ENCODE assay signal across 8 cellular contexts in the genomic region with DNA sequence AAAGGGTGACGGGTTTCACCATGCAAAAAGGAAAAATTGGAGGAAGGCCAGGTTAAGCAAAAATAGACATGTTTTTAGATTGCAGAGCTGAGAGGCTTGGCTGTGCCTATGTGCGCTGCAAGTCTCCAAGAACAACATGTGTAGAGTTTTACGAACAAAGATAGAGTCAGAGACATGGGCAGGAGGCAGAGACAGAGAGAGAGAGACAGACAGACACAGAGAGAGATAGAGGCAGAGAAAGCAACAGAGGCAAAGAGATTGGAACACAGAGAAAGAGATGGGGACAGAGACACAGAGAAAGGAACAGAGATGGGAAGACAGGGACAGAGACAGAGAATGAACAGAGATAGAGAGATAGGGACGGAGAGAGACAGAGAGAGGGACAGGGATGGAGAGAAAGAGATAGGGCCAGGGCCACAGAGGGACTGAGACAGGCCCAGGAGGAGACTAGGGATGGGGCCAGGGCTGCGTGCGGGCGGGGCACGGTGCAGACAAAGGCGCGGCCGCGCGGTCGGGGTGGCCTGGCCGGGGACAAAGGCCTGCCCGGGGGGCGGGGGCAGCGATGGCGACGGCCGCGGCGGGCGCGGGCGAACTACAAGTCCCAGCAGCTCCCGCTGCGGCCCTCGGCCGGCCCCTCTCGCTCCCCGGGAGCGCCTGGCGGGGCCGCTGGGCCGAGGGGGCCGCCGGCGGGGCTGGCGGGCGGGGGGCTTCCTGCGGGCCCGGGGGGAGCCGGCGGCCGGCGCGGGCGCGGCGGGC. TPM values are rescaled to one million over a fixed set of nuclear protein-coding genes. Genes with fewer than 3 reads are reported as not detected.
DNase-seq lines count a peak whose midpoint lies in the region; ATAC-seq lines count a peak whose summit lies in the region.

A gene (plus strand): TSS at position 633 of the 756 bp plus-strand sequence. CDS start 3,140 bp downstream, outside the sequence.

- H3K27me3 Mint-ChIP-seq in activated CD4-positive, alpha-beta memory T cell treated with anti-CD3 and anti-CD28 coated beads for 36 hours = peaks cover 16% of the 10 kb centered on the region
- H3K27me3 Mint-ChIP-seq in memory B cell = peaks cover 12% of the 10 kb centered on the region
- no peaks in the 10 kb centered on the region for H3K27me3 Mint-ChIP-seq in stimulated activated naive CD8-positive, alpha-beta T cell treated with anti-CD3 and anti-CD28 coated beads, Interleukin-15, Interleukin-2, amounts not matched to agents 100 ng/mL and 50 ng/mL, for 24 hours

- no peak within 1 kb of the TSS for H3K27ac Mint-ChIP-seq in activated CD4-positive, alpha-beta memory T cell treated with anti-CD3 and anti-CD28 coated beads for 36 hours
- H3K27ac Mint-ChIP-seq in memory B cell = peak within 1 kb of the TSS; percentile 62
- H3K27ac Mint-ChIP-seq in stimulated activated naive CD8-positive, alpha-beta T cell treated with anti-CD3 and anti-CD28 coated beads, Interleukin-15, Interleukin-2, amounts not matched to agents 100 ng/mL and 50 ng/mL, for 24 hours = peak within 1 kb of the TSS; percentile 99

- no peaks in the 10 kb centered on the region for H3K9me3 Mint-ChIP-seq in activated CD4-positive, alpha-beta memory T cell treated with anti-CD3 and anti-CD28 coated beads for 36 hours
- no peaks in the 10 kb centered on the region for H3K9me3 Mint-ChIP-seq in memory B cell
- H3K9me3 Mint-ChIP-seq in stimulated activated naive CD8-positive, alpha-beta T cell treated with anti-CD3 and anti-CD28 coated beads, Interleukin-15, Interleukin-2, amounts not matched to agents 100 ng/mL and 50 ng/mL, for 24 hours = no peaks in the 10 kb centered on the region

- peaks cover 7% of the 10 kb centered on the region for H3K4me1 Mint-ChIP-seq in activated CD4-positive, alpha-beta memory T cell treated with anti-CD3 and anti-CD28 coated beads for 36 hours (ENCODE audit: low read depth)
- peaks cover 9% of the 10 kb centered on the region for H3K4me1 Mint-ChIP-seq in memory B cell
- H3K4me1 Mint-ChIP-seq in stimulated activated naive CD8-positive, alpha-beta T cell treated with anti-CD3 and anti-CD28 coated beads, Interleukin-15, Interleukin-2, amounts not matched to agents 100 ng/mL and 50 ng/mL, for 24 hours (ENCODE audit: low read depth) = peaks cover 16% of the 10 kb centered on the region

- intact Hi-C loops in activated CD4-positive, alpha-beta memory T cell treated with anti-CD3 and anti-CD28 coated beads for 36 hours (cut with micrococcal nuclease) = no loop called here

- POLR2A ChIA-PET in activated CD4-positive, alpha-beta memory T cell treated with anti-CD3 and anti-CD28 coated beads for 36 hours (lab: Charles Lee) = no interaction called here

- CTCF ChIA-PET in activated CD4-positive, alpha-beta memory T cell treated with anti-CD3 and anti-CD28 coated beads for 36 hours (lab: Charles Lee) = no interaction called here

- peak within 1 kb of the TSS; percentile 62 for H3K4me3 Mint-ChIP-seq in activated CD4-positive, alpha-beta memory T cell treated with anti-CD3 and anti-CD28 coated beads for 36 hours
- peak within 1 kb of the TSS; percentile 91 for H3K4me3 Mint-ChIP-seq in memory B cell
- peak within 1 kb of the TSS; percentile 90 for H3K4me3 Mint-ChIP-seq in stimulated activated naive CD8-positive, alpha-beta T cell treated with anti-CD3 and anti-CD28 coated beads, Interleukin-15, Interleukin-2, amounts not matched to agents 100 ng/mL and 50 ng/mL, for 24 hours

- no peaks in the 10 kb centered on the region for H3K36me3 Mint-ChIP-seq in activated CD4-positive, alpha-beta memory T cell treated with anti-CD3 and anti-CD28 coated beads for 36 hours
- peaks cover 5% of the 10 kb centered on the region for H3K36me3 Mint-ChIP-seq in memory B cell
- H3K36me3 Mint-ChIP-seq in stimulated activated naive CD8-positive, alpha-beta T cell treated with anti-CD3 and anti-CD28 coated beads, Interleukin-15, Interleukin-2, amounts not matched to agents 100 ng/mL and 50 ng/mL, for 24 hours (ENCODE audit: low read depth) = no peaks in the 10 kb centered on the region

- DNase-seq in SHP77 (lab: John Stamatoyannopoulos, UW) (peak; percentile 18 to 70), SHP77 treated with DMSO at 0.1 percent for 48 hours (lab: John Stamatoyannopoulos, UW) (no peak), NCI-H146 (lab: John Stamatoyannopoulos, UW) (peak; percentile 81), epidermal melanocyte (ENCODE audit: insufficient read length, low spot score) (peak; percentile 96), memory B cell (ENCODE audit: low spot score in 2 of 2) (no peak)
- DNase-seq in activated CD4-positive, alpha-beta memory T cell treated with anti-CD3 and anti-CD28 coated beads for 36 hours = peak; percentile 53
- no peak for DNase-seq in central memory CD4-positive, alpha-beta T cell

- peak; percentile 91 for ATAC-seq in memory B cell (ENCODE audit: low read depth)

RNA-seq across cellular contexts. Expression of the gene that starts here (rescaled TPM):
- 1 to 10 TPM; 4.6 to 6.0 TPM for total RNA-seq in activated CD4-positive, alpha-beta memory T cell treated with anti-CD3 and anti-CD28 coated beads for 36 hours

Comparison
In these comparisons a context has a peak if more than half of its experiments do, and no peak if none do; other contexts are left out.
1. DNase-seq: peak in SHP77 (2 of 2), NCI-H146 (single experiment), activated CD4-positive, alpha-beta memory T cell treated with anti-CD3 and anti-CD28 coated beads for 36 hours (single experiment) and epidermal melanocyte (single experiment); none in SHP77 treated with DMSO at 0.1 percent for 48 hours (single experiment), memory B cell (0 of 2) and central memory CD4-positive, alpha-beta T cell (single experiment).
2. Peak in every context shown above with its lines, with median percentiles within 50 percentile points of each other: H3K4me3 Mint-ChIP-seq.